Comparison of ENCODE assay signal across 7 cellular contexts in genomic region chr2:222320441-222321395, GRCh38. TPM values are rescaled to one million over a fixed set of nuclear protein-coding genes. Genes with fewer than 3 reads are reported as not detected.
DNase-seq lines count a peak whose midpoint lies in the region; ATAC-seq, FAIRE-seq and TF ChIP-seq lines count a peak whose summit lies in the region.

No MANE protein-coding gene starts in this region.

- H3K27me3 Mint-ChIP-seq in neural crest cell (ENCODE audit: low read depth) = peaks cover 77% of the 10 kb centered on the region

- peaks cover under 1 to 2% of the 10 kb centered on the region in 2 experiments for H4K20me1 ChIP-seq in H1 (replicated peaks in 1 of 2; ENCODE audit: control insufficient read depth in 1 of 2, insufficient read depth in 2 of 2, low read length in 2 of 2)

- TF ChIP-seq EP300 in H1 (IDR thresholded peaks at IDR 0.05; ENCODE audit: borderline replicate concordance in 1 of 2, low read depth in 2 of 2, low read length in 2 of 2) = no peak

- no peaks in the 10 kb centered on the region for H3K36me3 Mint-ChIP-seq in neural crest cell (ENCODE audit: low read depth)

- CTCF ChIA-PET in H1 (lab: Charles Lee; ENCODE audit: partially characterized antibody) = interaction anchor here (0.9 to 2.9 kb wide), 15 partner anchors 13 to 295 kb away, joined by 3 to 20 read pairs (median 4); no protein-coding TSS in a partner anchor

- TF ChIP-seq CTCF in H1 (IDR thresholded peaks at IDR 0.05; ENCODE audit: control extremely low read depth in 1 of 3, insufficient read depth in 1 of 3, low read depth in 1 of 3, low read length in 3 of 3) = no peak
- no peak for TF ChIP-seq CTCF in neural crest cell (conservative IDR thresholded peaks at IDR 0.05)

- POLR2A ChIA-PET in H1 (lab: Charles Lee; ENCODE audit: partially characterized antibody) = interaction anchor here (0.9 to 1.7 kb wide), 2 partner anchors 13 to 29 kb away, joined by 3 read pairs; no protein-coding TSS in a partner anchor

- peak overlapping the region; percentile 93 for H3K4me3 Mint-ChIP-seq in neural crest cell

- peak in 1 of 2 experiments; percentile 9; a peak in 1 of 4 replicates for TF ChIP-seq RAD21 in H1 (IDR thresholded peaks at IDR 0.05 in 1 of 2, conservative IDR thresholded peaks at IDR 0.05 in 1 of 2; ENCODE audit: low read depth in 2 of 2, low read length in 2 of 2)

- H4K91ac ChIP-seq in H1 (replicated peaks; ENCODE audit: insufficient read length, low read length) = no peak overlapping the region

- peak overlapping the region; percentile 19; the same call in 1 of the 2 replicates for H4K8ac ChIP-seq in H1 (ENCODE audit: extremely low read depth, insufficient read depth, low read length)

- H2BK20ac ChIP-seq in H1 (ENCODE audit: low read length) = no peak overlapping the region; the same call in 1 of the 2 replicates

- H2BK120ac ChIP-seq in H1 (replicated peaks; ENCODE audit: low read depth, low read length) = no peak overlapping the region

- no peak overlapping the region for H3K18ac ChIP-seq in H1 (ENCODE audit: extremely low read depth, low read length)

- peak overlapping the region; percentile 72 for H3K27ac Mint-ChIP-seq in neural crest cell (ENCODE audit: unreplicated experiment)

- no peak overlapping the region for H4K5ac ChIP-seq in H1 (ENCODE audit: insufficient read length, low read depth, low read length)

- H3K4me1 ChIP-seq in H1 (replicated peaks in 1 of 4; ENCODE audit: control insufficient read depth in 3 of 4, insufficient read depth in 4 of 4, low read length in 3 of 4) = peaks cover 0 to 9% (median under 1%) of the 10 kb centered on the region in 4 experiments; a peak in 4 of 7 replicates

- no peak overlapping the region for H3K56ac ChIP-seq in H1 (replicated peaks; ENCODE audit: insufficient read length, low read depth, low read length)

- H3K36me3 ChIP-seq in H1 (ENCODE audit: control insufficient read depth in 2 of 4, insufficient read depth in 4 of 4, low read length in 3 of 4) = no peaks in the 10 kb centered on the region

- no peak overlapping the region for H2BK15ac ChIP-seq in H1 (ENCODE audit: low read length)

- no peak overlapping the region for H3K27ac ChIP-seq in H1 (ENCODE audit: low read depth, low read length)

- H3K9me3 ChIP-seq in H1 (ENCODE audit: insufficient read depth in 2 of 2, low read depth in 1 of 2, low read length in 1 of 2) = no peaks in the 10 kb centered on the region

- H2AFZ ChIP-seq in H1 (ENCODE audit: low read length) = no peak overlapping the region

- no peak for TF ChIP-seq POLR2A in H1 (IDR thresholded peaks at IDR 0.05; ENCODE audit: control extremely low read depth in 1 of 2, low read depth in 2 of 2, low read length in 2 of 2)

- no peak for FAIRE-seq in H1 (lab: Jason Lieb, UNC)

- 9% methylated on average over 35 of the region's 38 CpGs; no CpG with 5 or more reads in 1 of the 2 experiments for WGBS in H1 (ENCODE audit: extremely low coverage in 1 of 2, insufficient coverage in 1 of 2, insufficient read length in 1 of 2, insufficient replicate concordance in 2 of 2, low coverage in 1 of 2, low lambda C conversion rate in 2 of 2, missing lambda C conversion rate in 1 of 2), 2 experiments

- H3K79me2 ChIP-seq in H1 (ENCODE audit: control insufficient read depth in 1 of 2, insufficient read depth in 2 of 2, low read length in 2 of 2) = no peaks in the 10 kb centered on the region

- no peak overlapping the region for H3K9ac ChIP-seq in H1 (replicated peaks in 1 of 4; ENCODE audit: extremely low read depth in 1 of 4, low read depth in 3 of 4, low read length in 3 of 4)

- H3K23ac ChIP-seq in H1 (ENCODE audit: insufficient read length) = no peak overlapping the region

- ATAC-seq in GM18907 (IDR thresholded peaks at IDR 0.05; ENCODE audit: unreplicated experiment) (peak; percentile 7), GM21515 (IDR thresholded peaks at IDR 0.05; ENCODE audit: unreplicated experiment) (no peak)

- H3K4me3 ChIP-seq in H1 (ENCODE audit: extremely low read depth in 1 of 4, insufficient read depth in 2 of 4, low read depth in 3 of 4, low read length in 4 of 4) = peak overlapping the region; percentile 35 to 65 (median 42)

- DNase-seq in NCI-H748 treated with DMSO at 0.1 percent for 48 hours (lab: John Stamatoyannopoulos, UW) (peak; percentile 46), H1 (ENCODE audit: low read depth in 1 of 2, low spot score in 2 of 2) (peak in 1 of 2 experiments; percentile 65), neural crest cell (ENCODE audit: low read depth, low spot score) (peak; percentile 35), GOT3 (lab: John Stamatoyannopoulos, UW) (no peak)
- no peak for DNase-seq in activated CD4-positive, alpha-beta T cell treated with anti-CD3 and anti-CD28 coated beads, Interleukin-2, amount 50 U/mL, for 4 hours

- no peak overlapping the region for H2BK5ac ChIP-seq in H1 (ENCODE audit: low read depth, low read length)

- no peak overlapping the region for H3K4ac ChIP-seq in H1 (replicated peaks; ENCODE audit: insufficient read length, low read depth, low read length)

- no peaks in the 10 kb centered on the region for H3K79me1 ChIP-seq in H1 (ENCODE audit: low read depth, low read length)

- H3K27me3 ChIP-seq in H1 (replicated peaks in 1 of 4; ENCODE audit: control insufficient read depth in 3 of 4, extremely low read depth in 1 of 4, insufficient read depth in 3 of 4, low read length in 3 of 4) = peaks cover 44 to 69% (median 57%) of the 10 kb centered on the region in 4 experiments

- no peaks in the 10 kb centered on the region for H3K9me3 Mint-ChIP-seq in neural crest cell

- H3K23me2 ChIP-seq in H1 (ENCODE audit: low read depth, low read length) = peaks cover 18% of the 10 kb centered on the region

- peaks cover 18% of the 10 kb centered on the region for H3K4me1 Mint-ChIP-seq in neural crest cell

- peak overlapping the region; percentile 65 to 84 for H3K4me2 ChIP-seq in H1 (ENCODE audit: insufficient read depth in 1 of 2, low read depth in 2 of 2, low read length in 2 of 2)

- H2BK12ac ChIP-seq in H1 (ENCODE audit: low read depth, low read length) = no peak overlapping the region

- peak overlapping the region; percentile 79; the same call in 1 of the 2 replicates for H2AK5ac ChIP-seq in H1 (ENCODE audit: low read depth, low read length)

- H3K14ac ChIP-seq in H1 (ENCODE audit: insufficient read length) = no peak overlapping the region

TF ChIP-seq in H1, 55 proteins besides CTCF, POLR2A, EP300 and RAD21:
- TF ChIP-seq RNF2 (IDR thresholded peaks at IDR 0.05; ENCODE audit: borderline replicate concordance, low read depth, low read length, missing control alignments, poor library complexity, severe bottlenecking) (peak; percentile 98), EGR1 (IDR thresholded peaks at IDR 0.05; ENCODE audit: borderline replicate concordance, low read depth, low read length) (0 out of 2 replicates have a peak, but pooled peaks have one; percentile 17), EZH2 (IDR thresholded peaks at IDR 0.05; ENCODE audit: low read depth, low read length, severe bottlenecking) (peak; percentile 90), ASH2L (IDR thresholded peaks at IDR 0.05; ENCODE audit: low read length) (peak; percentile 40), SUZ12 (IDR thresholded peaks at IDR 0.05; ENCODE audit: low read length) (peak; percentile 93), SP4 (IDR thresholded peaks at IDR 0.05; ENCODE audit: low read length) (no peak)

RNA-seq across cellular contexts. Expression of gene PAX3, which starts 21.9 kb away (rescaled TPM):
- not detected in 2 replicates for total RNA-seq in H1 (2021; fragmentation: NEBNext Ultra II Directional; extraction: Animal tissue kit (Norgen Biotek cat#: 25700))
- 0.33 and 0.35 TPM in 2 replicates for polyA plus RNA-seq in H1 (2011; rRNA removed)
- 0.13 TPM for polyA plus RNA-seq in H1 (2011; cell fraction: cytosol; rRNA removed)
- polyA plus RNA-seq in H1 (2011; cell fraction: nucleus; rRNA removed) = 1.0 TPM
- polyA plus RNA-seq in H1 (2012, experiment 1 of 2) = 0.18 to 0.59 TPM (median 0.23 TPM) in 4 replicates
- polyA plus RNA-seq in H1 (2012, experiment 2 of 2) = 0.13 TPM
- polyA plus RNA-seq in H1 (2013, experiment 1 of 2) = not detected
- polyA plus RNA-seq in H1 (2013, experiment 2 of 2) = not detected
- 0.69 TPM in 1 of 2 replicates, not detected in the other for polyA minus RNA-seq in H1 (2011; rRNA and poly(A)+ RNA removed)
- polyA minus RNA-seq in H1 (2011; cell fraction: cytosol; rRNA and poly(A)+ RNA removed) = not detected
- not detected for polyA minus RNA-seq in H1 (2011; cell fraction: nucleus; rRNA and poly(A)+ RNA removed)
- 52.1 and 52.2 TPM in 2 replicates for total RNA-seq in neural crest cell

Comparison
In these comparisons a context has a peak if more than half of its experiments do, and no peak if none do; other contexts are left out.
1. DNase-seq: peak in NCI-H748 treated with DMSO at 0.1 percent for 48 hours (single experiment) and neural crest cell (single experiment); none in GOT3 (single experiment) and activated CD4-positive, alpha-beta T cell treated with anti-CD3 and anti-CD28 coated beads, Interleukin-2, amount 50 U/mL, for 4 hours (0 of 2).
2. RNA of gene PAX3, which starts 21.9 kb away (total RNA-seq): 52.1 to 52.2 TPM in neural crest cell; not detected in H1; every median in the first group is over 10 times any median in the second.